ENCODE assay signal across 8 cellular contexts in genomic region chr12:27523305-27523641, GRCh38. TPM values are rescaled to one million over a fixed set of nuclear protein-coding genes. Genes with fewer than 3 reads are reported as not detected.
A peak's percentile ranks its signal among the peaks of the same experiment; 100 is the strongest.
DNase-seq lines count a peak whose midpoint lies in the region; ATAC-seq and TF ChIP-seq lines count a peak whose summit lies in the region.

No MANE protein-coding gene starts in this region.

- TF ChIP-seq EP300 in tibial nerve (IDR thresholded peaks at IDR 0.05), result no peak

- H3K36me3 ChIP-seq in heart left ventricle (no peaks in the 10 kb centered on the region), kidney epithelial cell (ENCODE audit: control insufficient read depth, insufficient read depth, low read length) (no peaks in the 10 kb centered on the region), tibial nerve (no peaks in the 10 kb centered on the region)

- peak overlapping the region; percentile 48 to 91 (median 76) for H3K4me3 ChIP-seq in heart left ventricle
- H3K4me3 ChIP-seq in kidney epithelial cell (ENCODE audit: low read depth, low read length), result peak overlapping the region; percentile 80
- peak overlapping the region; percentile 75 to 90 (median 82) for H3K4me3 ChIP-seq in tibial nerve

- peaks cover 4 to 58% (median 39%) of the 10 kb centered on the region in 12 donors for H3K4me1 ChIP-seq in heart left ventricle
- H3K4me1 ChIP-seq in tibial nerve, result peaks cover 0 to 34% (median 6%) of the 10 kb centered on the region in 4 donors

- DNase-seq in heart left ventricle (no peak), left ventricle myocardium superior (no peak), kidney epithelial cell (ENCODE audit: low read depth) (no peak), tibial nerve (ENCODE audit: low spot score in 2 of 2) (no peak), GF-D8 (lab: John Stamatoyannopoulos, UW) (no peak), superior temporal gyrus (ENCODE audit: extremely low spot score) (no peak)
- DNase-seq in activated T-helper 2 cell treated with anti-CD3 and anti-CD28 coated beads, Interferon-gamma antibody, Interleukin-2, Interleukin-4, amounts not matched to agents 10 μg/mL and 5 μg/mL and 100 μg/mL, durations not matched to agents 14 hours and 24 hours and 36 hours (ENCODE audit: low spot score), result no peak

- intact Hi-C loops in heart left ventricle (cut with DNase I) (loop anchor here in 8 of 10 donors (5.0 to 10.0 kb wide), 7 partner anchors 86 to 129 kb away; no protein-coding TSS in a partner anchor), left ventricle myocardium superior (cut with micrococcal nuclease) (no loop called here)
- intact Hi-C loops in activated T-helper 2 cell treated with anti-CD3 and anti-CD28 coated beads, Interferon-gamma antibody, Interleukin-2, Interleukin-4, amounts not matched to agents 10 μg/mL and 5 μg/mL and 100 μg/mL, durations not matched to agents 14 hours and 24 hours and 36 hours (cut with micrococcal nuclease), result loop anchor here (1.0 to 5.0 kb wide), 2 partner anchors 59 to 86 kb away; no protein-coding TSS in a partner anchor

- peaks cover 19% of the 10 kb centered on the region for H3K4me1 Mint-ChIP-seq in activated T-helper 2 cell treated with anti-CD3 and anti-CD28 coated beads, Interferon-gamma antibody, Interleukin-2, Interleukin-4, amounts not matched to agents 10 μg/mL and 5 μg/mL and 100 μg/mL, durations not matched to agents 14 hours and 24 hours and 36 hours (ENCODE audit: low read depth)

- no peaks in the 10 kb centered on the region for H3K9me3 Mint-ChIP-seq in activated T-helper 2 cell treated with anti-CD3 and anti-CD28 coated beads, Interferon-gamma antibody, Interleukin-2, Interleukin-4, amounts not matched to agents 10 μg/mL and 5 μg/mL and 100 μg/mL, durations not matched to agents 14 hours and 24 hours and 36 hours

- 0 to 1% (median 1%) methylated on average over 6 of the region's 6 CpGs for WGBS in heart left ventricle, 4 donors
- WGBS in tibial nerve, 2 donors, result 0 to 1% methylated on average over 6 of the region's 6 CpGs

- H3K9me3 ChIP-seq in heart left ventricle (no peaks in the 10 kb centered on the region), tibial nerve (no peaks in the 10 kb centered on the region)

- ATAC-seq in heart left ventricle, result peak in 1 of 4 donors; percentile 0
- no peak for ATAC-seq in left ventricle myocardium superior
- ATAC-seq in HG03135 (IDR thresholded peaks at IDR 0.05; ENCODE audit: unreplicated experiment), result peak; percentile 12

- H3K27ac ChIP-seq in heart left ventricle (peak overlapping the region; percentile 72 to 97 (median 92)), tibial nerve (peak overlapping the region; percentile 79 to 96 (median 90))

- H3K36me3 Mint-ChIP-seq in activated T-helper 2 cell treated with anti-CD3 and anti-CD28 coated beads, Interferon-gamma antibody, Interleukin-2, Interleukin-4, amounts not matched to agents 10 μg/mL and 5 μg/mL and 100 μg/mL, durations not matched to agents 14 hours and 24 hours and 36 hours (ENCODE audit: low read depth), result peaks cover 11% of the 10 kb centered on the region

- H3K27me3 Mint-ChIP-seq in activated T-helper 2 cell treated with anti-CD3 and anti-CD28 coated beads, Interferon-gamma antibody, Interleukin-2, Interleukin-4, amounts not matched to agents 10 μg/mL and 5 μg/mL and 100 μg/mL, durations not matched to agents 14 hours and 24 hours and 36 hours (ENCODE audit: low read depth), result peaks cover 54% of the 10 kb centered on the region

- peak overlapping the region; percentile 89 for H3K27ac Mint-ChIP-seq in activated T-helper 2 cell treated with anti-CD3 and anti-CD28 coated beads, Interferon-gamma antibody, Interleukin-2, Interleukin-4, amounts not matched to agents 10 μg/mL and 5 μg/mL and 100 μg/mL, durations not matched to agents 14 hours and 24 hours and 36 hours

- no peaks in the 10 kb centered on the region for H3K27me3 ChIP-seq in heart left ventricle
- H3K27me3 ChIP-seq in kidney epithelial cell (ENCODE audit: control insufficient read depth, insufficient read depth, low read length), result no peaks in the 10 kb centered on the region
- no peaks in the 10 kb centered on the region for H3K27me3 ChIP-seq in tibial nerve

- TF ChIP-seq POLR2A in heart left ventricle (IDR thresholded peaks at IDR 0.05) (no peak), tibial nerve (IDR thresholded peaks at IDR 0.05) (no peak)

- no peak for TF ChIP-seq CTCF in heart left ventricle (IDR thresholded peaks at IDR 0.05)
- TF ChIP-seq CTCF in kidney epithelial cell (IDR thresholded peaks at IDR 0.05; ENCODE audit: insufficient read depth, low read length, poor library complexity, severe bottlenecking), result no peak
- TF ChIP-seq CTCF in tibial nerve (IDR thresholded peaks at IDR 0.05), result no peak

- H3K4me3 Mint-ChIP-seq in activated T-helper 2 cell treated with anti-CD3 and anti-CD28 coated beads, Interferon-gamma antibody, Interleukin-2, Interleukin-4, amounts not matched to agents 10 μg/mL and 5 μg/mL and 100 μg/mL, durations not matched to agents 14 hours and 24 hours and 36 hours (ENCODE audit: low read depth), result peak overlapping the region; percentile 83

RNA-seq across cellular contexts. Expression of gene PPFIBP1, which starts 0.7 kb away (rescaled TPM):
- total RNA-seq in heart left ventricle, result 100 to 1,000 TPM; 141 to 413 (median 277) TPM
- polyA plus RNA-seq in heart left ventricle, result 10 to 100 TPM; 48.7 to 63.8 TPM
- total RNA-seq in left ventricle myocardium superior, result 332 TPM
- total RNA-seq in activated T-helper 2 cell treated with anti-CD3 and anti-CD28 coated beads, Interferon-gamma antibody, Interleukin-2, Interleukin-4, amounts not matched to agents 10 μg/mL and 5 μg/mL and 100 μg/mL, durations not matched to agents 14 hours and 24 hours and 36 hours, result 73.3 and 74.1 TPM in 2 replicates
- 111 and 119 TPM in 2 replicates for total RNA-seq in kidney epithelial cell
- total RNA-seq in tibial nerve, result 100 to 1,000 TPM in 1 of 4 donors, 10 to 100 TPM in 3; 56.9 to 110 (median 72.5) TPM
